ENCODE assay signal across 19 cellular contexts in the genomic region with DNA sequence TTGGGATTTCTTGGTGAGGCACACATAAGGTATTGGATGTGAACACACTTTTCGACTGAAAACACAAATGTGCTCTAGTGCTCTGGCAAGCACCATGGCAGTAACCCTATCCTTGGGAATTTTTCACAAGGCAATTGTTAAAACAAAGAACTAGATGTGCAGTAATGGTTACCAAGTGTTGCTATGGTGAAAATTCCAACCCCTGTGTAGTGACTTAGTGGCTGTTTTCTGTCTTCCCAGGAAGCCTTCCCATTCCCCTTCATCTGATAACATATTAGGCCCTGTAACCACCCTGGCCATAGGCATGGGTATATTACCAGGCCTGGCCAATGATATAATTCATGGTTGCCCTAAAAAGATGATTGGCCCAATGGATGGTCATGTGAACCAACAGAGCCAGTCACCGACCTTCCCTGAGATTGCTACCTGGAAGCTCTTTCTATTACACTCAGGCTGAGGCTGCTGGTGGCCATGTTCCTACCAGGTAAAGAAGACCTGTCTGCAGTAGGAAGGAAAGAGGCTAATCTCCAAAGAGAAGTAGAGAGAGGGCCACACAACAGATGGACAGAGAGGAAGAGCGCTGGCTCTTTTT. TPM values are rescaled to one million over a fixed set of nuclear protein-coding genes. Genes with fewer than 3 reads are reported as not detected.
DNase-seq lines count a peak whose midpoint lies in the region; ATAC-seq, FAIRE-seq and TF ChIP-seq lines count a peak whose summit lies in the region.
"Had no signal": no experiment of that assay in that cellular context is flagged by ENCODE, and none has a peak within 500 bp of the region (broad histone marks: within the 10 kb centered on the region; RNA-seq: fewer than 3 reads in every experiment).

No MANE protein-coding gene starts in this region.

- no peaks in the 10 kb centered on the region for H3K9me3 Mint-ChIP-seq in WTC11
- no peaks in the 10 kb centered on the region for H3K9me3 Mint-ChIP-seq in immature natural killer cell
- H3K9me3 Mint-ChIP-seq: CD4-positive, alpha-beta memory T cell had no signal

- H3K4me3 Mint-ChIP-seq in WTC11 (no peak overlapping the region), immature natural killer cell (no peak overlapping the region)
- H3K4me3 Mint-ChIP-seq: CD4-positive, alpha-beta memory T cell had no signal

- POLR2A ChIA-PET in A549 (lab: Yijun Ruan, JAX) (no interaction called here), HCT116 (lab: Charles Lee) (no interaction called here), WTC11 (lab: Charles Lee) (no interaction called here)

- H3K9me3 ChIP-seq in A549: no peaks in the 10 kb centered on the region
- no peaks in the 10 kb centered on the region for H3K9me3 ChIP-seq in HCT116 (ENCODE audit: control insufficient read depth in 1 of 2, insufficient read depth in 1 of 2, low read depth in 1 of 2, low read length in 2 of 2)
- H3K9me3 ChIP-seq: BE2C had no signal

- DNase-seq in A549 (ENCODE audit: low read depth in 1 of 2, low spot score in 1 of 2) (no peak), HCT116 (ENCODE audit: low read depth, low spot score) (no peak), WTC11 (ENCODE audit: low spot score) (no peak), iPS-NIHi7 (ENCODE audit: extremely low spot score) (peak; percentile 2), COR-L47 (lab: John Stamatoyannopoulos, UW) (no peak), immature natural killer cell (no peak), GDM1 (lab: John Stamatoyannopoulos, UW) (no peak)
- DNase-seq: BE2C; CD4-positive, alpha-beta memory T cell; DMS153; DMS79 treated with DMSO at 0.1 percent for 48 hours; EL; IMR-90 had no signal

- H3K9ac ChIP-seq in HCT116 (ENCODE audit: low read length): no peak overlapping the region
- H3K9ac ChIP-seq: KMS-11 had no signal

- TF ChIP-seq POLR2A in A549 (IDR thresholded peaks at IDR 0.05; ENCODE audit: low read length) (no peak), HCT116 (IDR thresholded peaks at IDR 0.05; ENCODE audit: borderline replicate concordance, extremely low read depth, insufficient read depth, insufficient read length) (no peak)

- H3K27ac ChIP-seq in A549 (no peak overlapping the region), HCT116 (ENCODE audit: low read depth, low read length) (no peak overlapping the region)
- H3K27ac ChIP-seq: C4-2B, KMS-11 had no signal

- peaks cover 2% of the 10 kb centered on the region for H3K4me1 Mint-ChIP-seq in WTC11
- no peaks in the 10 kb centered on the region for H3K4me1 Mint-ChIP-seq in immature natural killer cell

- no peaks in the 10 kb centered on the region for H3K36me3 ChIP-seq in HCT116 (ENCODE audit: control insufficient read depth in 1 of 2, insufficient read depth in 2 of 2, low read length in 2 of 2)
- H3K36me3 ChIP-seq: BE2C had no signal

- CTCF ChIA-PET in A549 (lab: Yijun Ruan, JAX) (interaction anchor here (0.6 to 6.8 kb wide), 5 partner anchors 21 to 297 kb away, joined by 3 to 51 read pairs (median 4); no protein-coding TSS in a partner anchor), HCT116 (lab: Charles Lee) (no interaction called here), WTC11 (lab: Charles Lee) (no interaction called here)

- no peaks in the 10 kb centered on the region for H4K20me1 ChIP-seq in HCT116 (ENCODE audit: insufficient read depth)

- BruUV-seq in HCT116 (replicated peaks; lab: Mats Ljungman, UMichigan): no TSS peak

- H3K27ac Mint-ChIP-seq in WTC11 (no peak overlapping the region), immature natural killer cell (no peak overlapping the region)
- H3K27ac Mint-ChIP-seq: CD4-positive, alpha-beta memory T cell had no signal

- no peaks in the 10 kb centered on the region for H3K9me2 ChIP-seq in HCT116 (ENCODE audit: insufficient read depth)

- no peaks in the 10 kb centered on the region for H3K36me3 Mint-ChIP-seq in WTC11
- no peaks in the 10 kb centered on the region for H3K36me3 Mint-ChIP-seq in immature natural killer cell
- H3K36me3 Mint-ChIP-seq: CD4-positive, alpha-beta memory T cell had no signal

- 31% methylated on average over 3 of the region's 3 CpGs for WGBS in A549 (ENCODE audit: missing lambda C conversion rate)

- no peak for FAIRE-seq in A549 (lab: Jason Lieb, UNC)
- FAIRE-seq: D721Med, G401.6, H54 had no signal

- no peak overlapping the region for H2AFZ ChIP-seq in HCT116 (ENCODE audit: low read depth, low read length, poor library complexity, severe bottlenecking)

- H3K4me1 ChIP-seq in A549: no peaks in the 10 kb centered on the region
- peaks cover 0 to 9% of the 10 kb centered on the region in 2 experiments; a peak in 1 of 4 replicates for H3K4me1 ChIP-seq in HCT116 (ENCODE audit: control insufficient read depth in 1 of 2, insufficient read depth in 2 of 2, low read length in 2 of 2)
- H3K4me1 ChIP-seq: BE2C had no signal

- ATAC-seq in A549 (peak in 1 of 2 experiments; percentile 55; a peak in 3 of 6 replicates), HCT116 (peak; percentile 64; the same call in 1 of the 2 replicates), WTC11 (peak; percentile 51; the same call in 1 of the 2 replicates)

- peaks cover 14% of the 10 kb centered on the region for H3K27me3 Mint-ChIP-seq in WTC11 (ENCODE audit: low read depth)
- H3K27me3 Mint-ChIP-seq in immature natural killer cell (ENCODE audit: low read depth in 3 of 3): peaks cover 0 to 6% (median 3%) of the 10 kb centered on the region in 3 donors

- intact Hi-C loops in HCT116 (cut with micrococcal nuclease): no loop called here

- TF ChIP-seq EP300 in A549 (IDR thresholded peaks at IDR 0.05): no peak

- no peaks in the 10 kb centered on the region for H3K79me2 ChIP-seq in HCT116 (ENCODE audit: insufficient read depth, low read length)

- RAD21 ChIA-PET in HCT116 (lab: Charles Lee; ENCODE audit: low non-redundant PET in 1 of 2, low total read pairs in 2 of 2, uncharacterized antibody in 2 of 2, unreplicated experiment in 2 of 2): no interaction called here

- TF ChIP-seq RAD21 in A549 (conservative IDR thresholded peaks at IDR 0.05 in 1 of 2, IDR thresholded peaks at IDR 0.05 in 1 of 2): no peak
- TF ChIP-seq RAD21 in HCT116 (IDR thresholded peaks at IDR 0.05; ENCODE audit: low read depth): no peak

- TF ChIP-seq CTCF in A549 (IDR thresholded peaks at IDR 0.05) (no peak), HCT116 (IDR thresholded peaks at IDR 0.05 in 2 of 3, conservative IDR thresholded peaks at IDR 0.05 in 1 of 3; ENCODE audit: borderline replicate concordance in 1 of 3, insufficient read depth in 1 of 3, low read depth in 2 of 3, low read length in 2 of 3) (no peak), WTC11 (IDR thresholded peaks at IDR 0.05) (no peak)

- H3K27me3 ChIP-seq in HCT116 (ENCODE audit: insufficient read depth, low read length): peaks cover 11% of the 10 kb centered on the region
- H3K27me3 ChIP-seq: BE2C had no signal

- H3K4me3 ChIP-seq in A549 (no peak overlapping the region), HCT116 (replicated peaks in 1 of 2; ENCODE audit: low read depth in 1 of 2, low read length in 2 of 2) (no peak overlapping the region)

- H3K4me2 ChIP-seq in A549: no peak overlapping the region
- H3K4me2 ChIP-seq in HCT116 (ENCODE audit: low read length): no peak overlapping the region
- H3K4me2 ChIP-seq: KMS-11 had no signal

TF ChIP-seq in A549, 52 proteins besides CTCF, POLR2A, EP300 and RAD21:
- TF ChIP-seq ESRRA (IDR thresholded peaks at IDR 0.05; ENCODE audit: borderline replicate concordance, low read length): no peak
- peak; percentile 97 for TF ChIP-seq RFX5 (IDR thresholded peaks at IDR 0.05)

TF ChIP-seq in HCT116, 20 proteins besides CTCF, POLR2A, EP300 and RAD21 (continues in another document):
- TF ChIP-seq TCF7L2 (IDR thresholded peaks at IDR 0.05; ENCODE audit: borderline replicate concordance, extremely low read depth, insufficient read depth, insufficient read length): no peak

TF ChIP-seq in WTC11, 78 proteins besides CTCF, POLR2A, EP300 and RAD21 (continues in another document):
- no peak for TF ChIP-seq RELA (CRISPR knock-in tag; IDR thresholded peaks at IDR 0.05; ENCODE audit: borderline replicate concordance)
- TF ChIP-seq TEAD1 (CRISPR knock-in tag; IDR thresholded peaks at IDR 0.05): no peak

RNA-seq across cellular contexts. Expression of a gene that starts 4.1 kb away (rescaled TPM):
- polyA plus RNA-seq in A549 (2011; rRNA removed): 0.12 and 0.32 TPM in 2 replicates
- 0.03 TPM in 1 of 2 replicates, not detected in the other for polyA plus RNA-seq in A549 (2012; cell fraction: cytosol; rRNA removed)
- polyA plus RNA-seq in A549 (2012; cell fraction: nucleus; rRNA removed): 0.02 TPM in 1 of 2 replicates, not detected in the other
- polyA plus RNA-seq in A549 (2017; fragmentation: RNase III; extraction: RNeasy Plus Mini Kit Qiagen cat#74134 plus additional on column Dnase treatment): 0.09 TPM in 1 of 3 replicates, not detected in the others
- 0.15 TPM in 1 of 2 replicates, not detected in the other for polyA minus RNA-seq in A549 (2011; rRNA and poly(A)+ RNA removed)
- total RNA-seq in HCT116 (2021; ENCODE audit: unreplicated experiment): not detected
- 0.10 and 0.14 TPM in 2 replicates for polyA plus RNA-seq in HCT116 (2012)
- total RNA-seq in WTC11 (2021): 0.11 to 0.22 TPM in 2 of 3 replicates, not detected in the other
- polyA plus RNA-seq in immature natural killer cell: not detected
- total RNA-seq: A172, IMR-90 had no signal
- polyA plus RNA-seq: IMR-90 had no signal

RNA-seq across cellular contexts. Expression of a gene that starts 18.5 kb away (rescaled TPM):
- not detected in 2 replicates for polyA plus RNA-seq in A549 (2011; rRNA removed)
- polyA plus RNA-seq in A549 (2012; cell fraction: cytosol; rRNA removed): not detected in 2 replicates
- polyA plus RNA-seq in A549 (2012; cell fraction: nucleus; rRNA removed): not detected in 2 replicates
- not detected in 3 replicates for polyA plus RNA-seq in A549 (2017; fragmentation: RNase III; extraction: RNeasy Plus Mini Kit Qiagen cat#74134 plus additional on column Dnase treatment)
- not detected in 2 replicates for polyA minus RNA-seq in A549 (2011; rRNA and poly(A)+ RNA removed)
- 0.17 TPM for total RNA-seq in HCT116 (2021; ENCODE audit: unreplicated experiment)
- 0.04 and 0.07 TPM in 2 replicates for polyA plus RNA-seq in HCT116 (2012)
- total RNA-seq in WTC11 (2021): 0.62 to 0.77 TPM (median 0.73 TPM) in 3 replicates
- polyA plus RNA-seq in immature natural killer cell: not detected
- total RNA-seq: IMR-90 had no signal
- polyA plus RNA-seq: CD4-positive, alpha-beta memory T cell; IMR-90 had no signal

RNA-seq across cellular contexts. Expression of a gene that starts 22.6 kb away (rescaled TPM):
- polyA plus RNA-seq in A549 (2011; rRNA removed): 2.9 and 3.3 TPM in 2 replicates
- 2.9 and 3.4 TPM in 2 replicates for polyA plus RNA-seq in A549 (2012; cell fraction: cytosol; rRNA removed)
- polyA plus RNA-seq in A549 (2012; cell fraction: nucleus; rRNA removed): 22.0 and 22.7 TPM in 2 replicates
- 2.8 to 3.7 TPM (median 3.4 TPM) in 3 replicates for polyA plus RNA-seq in A549 (2017; fragmentation: RNase III; extraction: RNeasy Plus Mini Kit Qiagen cat#74134 plus additional on column Dnase treatment)
- 1.6 and 1.8 TPM in 2 replicates for polyA minus RNA-seq in A549 (2011; rRNA and poly(A)+ RNA removed)
- total RNA-seq in HCT116 (2021; ENCODE audit: unreplicated experiment): 25.7 TPM
- polyA plus RNA-seq in HCT116 (2012): 20.2 and 24.2 TPM in 2 replicates
- total RNA-seq in WTC11 (2021): 7.3 to 10.9 TPM (median 8.4 TPM) in 3 replicates
- not detected for polyA plus RNA-seq in immature natural killer cell
- total RNA-seq: CD4-positive, alpha-beta memory T cell; IMR-90 had no signal
- polyA plus RNA-seq: CD4-positive, alpha-beta memory T cell had no signal

RNA-seq across cellular contexts. Expression of a gene that starts 58.7 kb away (rescaled TPM):
- polyA plus RNA-seq in A549 (2011; rRNA removed) (1.1 and 2.0 TPM in 2 replicates), A549 (2017; fragmentation: RNase III; extraction: RNeasy Plus Mini Kit Qiagen cat#74134 plus additional on column Dnase treatment) (3.6 to 5.2 TPM (median 4.6 TPM) in 3 replicates), immature natural killer cell (1 to 10 TPM in 2 of 3 donors, under 1 TPM in 1; 0.59 to 2.8 (median 1.1) TPM)
- polyA plus RNA-seq in A549 (2012; cell fraction: cytosol; rRNA removed): 1.3 and 2.0 TPM in 2 replicates
- 7.7 and 7.8 TPM in 2 replicates for polyA plus RNA-seq in A549 (2012; cell fraction: nucleus; rRNA removed)
- polyA minus RNA-seq in A549 (2011; rRNA and poly(A)+ RNA removed): 1.7 and 2.4 TPM in 2 replicates
- total RNA-seq in HCT116 (2021; ENCODE audit: unreplicated experiment) (3.2 TPM), WTC11 (2021) (3.5 to 4.4 TPM (median 3.6 TPM) in 3 replicates)
- 2.8 TPM in 2 replicates for polyA plus RNA-seq in HCT116 (2012)
